In the genomic region with DNA sequence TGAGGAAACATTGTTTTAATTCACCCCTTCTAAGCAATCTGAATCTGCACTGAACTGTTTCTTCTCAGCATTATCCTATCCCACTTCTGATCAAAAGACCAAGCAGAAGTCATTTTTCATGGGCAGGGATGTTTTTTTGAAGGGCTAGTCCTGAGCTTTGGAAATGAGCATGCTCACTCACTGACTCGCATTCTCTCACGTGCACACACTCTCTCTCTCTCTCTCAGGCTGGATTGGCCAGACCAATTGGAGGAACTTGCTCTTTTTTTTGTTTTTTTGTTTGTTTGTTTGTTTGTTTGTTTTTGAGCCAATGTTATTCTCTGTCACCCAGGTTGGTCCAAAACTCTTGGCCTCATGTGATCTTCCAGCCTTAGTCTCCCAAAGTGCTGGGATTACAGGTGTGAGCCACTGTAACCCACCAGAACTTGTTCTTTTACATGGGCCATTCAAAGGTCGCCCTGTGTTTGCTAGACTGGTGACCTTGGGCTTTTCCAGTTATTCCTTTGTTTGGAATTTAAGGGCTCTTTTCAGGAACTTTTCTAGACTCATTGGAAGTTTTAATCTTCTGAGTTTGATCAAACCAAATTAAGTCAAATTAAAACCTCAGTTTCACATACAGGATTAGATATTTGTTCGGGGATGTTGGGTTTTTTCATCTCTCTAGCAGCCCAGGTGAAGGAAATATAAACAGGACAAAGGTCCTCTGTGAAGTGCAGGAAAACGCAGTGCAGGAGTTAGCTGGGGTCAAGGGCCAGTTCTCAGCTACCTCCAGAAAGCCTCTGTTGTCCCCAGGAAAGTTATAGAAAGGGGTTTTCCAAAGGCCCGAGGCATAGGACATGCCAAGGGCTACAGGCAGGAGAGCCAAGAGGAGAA, we compare ENCODE assay signal across 1 cellular context.
TF ChIP-seq lines count a peak whose summit lies in the region.

No MANE protein-coding gene starts in this region.

TF ChIP-seq in HepG2, 621 proteins besides CTCF, POLR2A, EP300 and RAD21 (continued from another document and continues in another):
- TF ChIP-seq ZNF337 (CRISPR knock-in tag; IDR thresholded peaks at IDR 0.05; ENCODE audit: borderline replicate concordance, low read depth) (peak; percentile 47; the same call in 1 of the 2 replicates), HMG20B (CRISPR knock-in tag; conservative IDR thresholded peaks at IDR 0.05) (peak; percentile 40; the same call in 1 of the 2 replicates), FOXO1 (CRISPR knock-in tag; IDR thresholded peaks at IDR 0.05) (peak; percentile 22; the same call in 1 of the 2 replicates), NR2F2 (IDR thresholded peaks at IDR 0.05; ENCODE audit: borderline replicate concordance, low read depth) (peak; percentile 46), RXRB (CRISPR knock-in tag; IDR thresholded peaks at IDR 0.05; ENCODE audit: borderline replicate concordance) (peak; percentile 79), FOXP1 (IDR thresholded peaks at IDR 0.05) (peak; percentile 64), FOXP1 (CRISPR knock-in tag; IDR thresholded peaks at IDR 0.05) (peak; percentile 78), NAIF1 (CRISPR knock-in tag; IDR thresholded peaks at IDR 0.05; ENCODE audit: borderline replicate concordance) (peak; percentile 59; the same call in 1 of the 2 replicates), ZNF430 (CRISPR knock-in tag; IDR thresholded peaks at IDR 0.05) (0 out of 2 replicates have a peak, but pooled peaks have one; percentile 42), HMG20A (CRISPR knock-in tag; IDR thresholded peaks at IDR 0.05; ENCODE audit: borderline replicate concordance) (peak; percentile 13; the same call in 1 of the 2 replicates), PHF21A (CRISPR knock-in tag; IDR thresholded peaks at IDR 0.05) (peak; percentile 59), ZNF569 (CRISPR knock-in tag; IDR thresholded peaks at IDR 0.05; ENCODE audit: borderline replicate concordance) (0 out of 2 replicates have a peak, but pooled peaks have one; percentile 28), GFI1 (CRISPR knock-in tag; IDR thresholded peaks at IDR 0.05; ENCODE audit: borderline replicate concordance) (peak; percentile 56; the same call in 1 of the 2 replicates), ETV5 (CRISPR knock-in tag; IDR thresholded peaks at IDR 0.05; ENCODE audit: borderline replicate concordance) (peak; percentile 14; the same call in 1 of the 2 replicates), SOX5 (CRISPR knock-in tag; IDR thresholded peaks at IDR 0.05; ENCODE audit: borderline replicate concordance) (peak; percentile 74; the same call in 1 of the 2 replicates)
- TF ChIP-seq, protein P1, sequence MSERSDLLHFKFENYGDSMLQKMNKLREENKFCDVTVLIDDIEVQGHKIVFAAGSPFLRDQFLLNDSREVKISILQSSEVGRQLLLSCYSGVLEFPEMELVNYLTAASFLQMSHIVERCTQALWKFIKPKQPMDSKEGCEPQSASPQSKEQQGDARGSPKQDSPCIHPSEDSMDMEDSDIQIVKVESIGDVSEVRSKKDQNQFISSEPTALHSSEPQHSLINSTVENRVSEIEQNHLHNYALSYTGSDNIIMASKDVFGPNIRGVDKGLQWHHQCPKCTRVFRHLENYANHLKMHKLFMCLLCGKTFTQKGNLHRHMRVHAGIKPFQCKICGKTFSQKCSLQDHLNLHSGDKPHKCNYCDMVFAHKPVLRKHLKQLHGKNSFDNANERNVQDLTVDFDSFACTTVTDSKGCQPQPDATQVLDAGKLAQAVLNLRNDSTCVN (CRISPR knock-in tag; IDR thresholded peaks at IDR 0.05; ENCODE audit: borderline replicate concordance), result peak; percentile 98
- TF ChIP-seq, protein P2, sequence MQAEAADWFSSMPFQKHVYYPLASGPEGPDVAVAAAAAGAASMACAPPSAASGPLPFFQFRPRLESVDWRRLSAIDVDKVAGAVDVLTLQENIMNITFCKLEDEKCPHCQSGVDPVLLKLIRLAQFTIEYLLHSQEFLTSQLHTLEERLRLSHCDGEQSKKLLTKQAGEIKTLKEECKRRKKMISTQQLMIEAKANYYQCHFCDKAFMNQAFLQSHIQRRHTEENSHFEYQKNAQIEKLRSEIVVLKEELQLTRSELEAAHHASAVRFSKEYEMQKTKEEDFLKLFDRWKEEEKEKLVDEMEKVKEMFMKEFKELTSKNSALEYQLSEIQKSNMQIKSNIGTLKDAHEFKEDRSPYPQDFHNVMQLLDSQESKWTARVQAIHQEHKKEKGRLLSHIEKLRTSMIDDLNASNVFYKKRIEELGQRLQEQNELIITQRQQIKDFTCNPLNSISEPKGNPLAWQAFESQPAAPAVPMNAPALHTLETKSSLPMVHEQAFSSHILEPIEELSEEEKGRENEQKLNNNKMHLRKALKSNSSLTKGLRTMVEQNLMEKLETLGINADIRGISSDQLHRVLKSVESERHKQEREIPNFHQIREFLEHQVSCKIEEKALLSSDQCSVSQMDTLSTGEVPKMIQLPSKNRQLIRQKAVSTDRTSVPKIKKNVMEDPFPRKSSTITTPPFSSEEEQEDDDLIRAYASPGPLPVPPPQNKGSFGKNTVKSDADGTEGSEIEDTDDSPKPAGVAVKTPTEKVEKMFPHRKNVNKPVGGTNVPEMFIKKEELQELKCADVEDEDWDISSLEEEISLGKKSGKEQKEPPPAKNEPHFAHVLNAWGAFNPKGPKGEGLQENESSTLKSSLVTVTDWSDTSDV (CRISPR knock-in tag; IDR thresholded peaks at IDR 0.05), result no peak
- TF ChIP-seq, protein P3, sequence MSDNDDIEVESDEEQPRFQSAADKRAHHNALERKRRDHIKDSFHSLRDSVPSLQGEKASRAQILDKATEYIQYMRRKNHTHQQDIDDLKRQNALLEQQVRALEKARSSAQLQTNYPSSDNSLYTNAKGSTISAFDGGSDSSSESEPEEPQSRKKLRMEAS (IDR thresholded peaks at IDR 0.05), result peak; percentile 6; the same call in 1 of the 2 replicates
- TF ChIP-seq, protein P4, sequence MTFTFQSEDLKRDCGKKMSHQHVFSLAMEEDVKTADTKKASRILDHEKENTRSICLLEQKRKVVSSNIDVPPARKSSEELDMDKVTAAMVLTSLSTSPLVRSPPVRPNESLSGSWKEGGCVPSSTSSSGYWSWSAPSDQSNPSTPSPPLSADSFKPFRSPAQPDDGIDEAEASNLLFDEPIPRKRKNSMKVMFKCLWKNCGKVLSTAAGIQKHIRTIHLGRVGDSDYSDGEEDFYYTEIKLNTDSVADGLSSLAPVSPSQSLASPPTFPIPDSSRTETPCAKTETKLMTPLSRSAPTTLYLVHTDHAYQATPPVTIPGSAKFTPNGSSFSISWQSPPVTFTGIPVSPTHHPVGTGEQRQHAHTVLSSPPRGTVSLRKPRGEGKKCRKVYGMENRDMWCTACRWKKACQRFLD (CRISPR knock-in tag; IDR thresholded peaks at IDR 0.05; ENCODE audit: borderline replicate concordance), result no peak
- TF ChIP-seq, protein P5, sequence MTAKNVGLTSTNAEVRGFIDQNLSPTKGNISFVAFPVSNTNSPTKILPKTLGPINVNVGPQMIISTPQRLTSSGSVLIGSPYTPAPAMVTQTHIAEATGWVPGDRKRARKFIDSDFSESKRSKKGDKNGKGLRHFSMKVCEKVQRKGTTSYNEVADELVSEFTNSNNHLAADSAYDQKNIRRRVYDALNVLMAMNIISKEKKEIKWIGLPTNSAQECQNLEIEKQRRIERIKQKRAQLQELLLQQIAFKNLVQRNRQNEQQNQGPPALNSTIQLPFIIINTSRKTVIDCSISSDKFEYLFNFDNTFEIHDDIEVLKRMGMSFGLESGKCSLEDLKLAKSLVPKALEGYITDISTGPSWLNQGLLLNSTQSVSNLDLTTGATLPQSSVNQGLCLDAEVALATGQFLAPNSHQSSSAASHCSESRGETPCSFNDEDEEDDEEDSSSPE (CRISPR knock-in tag; IDR thresholded peaks at IDR 0.05), result 0 out of 2 replicates have a peak, but pooled peaks have one; percentile 21
- TF ChIP-seq, protein P6, sequence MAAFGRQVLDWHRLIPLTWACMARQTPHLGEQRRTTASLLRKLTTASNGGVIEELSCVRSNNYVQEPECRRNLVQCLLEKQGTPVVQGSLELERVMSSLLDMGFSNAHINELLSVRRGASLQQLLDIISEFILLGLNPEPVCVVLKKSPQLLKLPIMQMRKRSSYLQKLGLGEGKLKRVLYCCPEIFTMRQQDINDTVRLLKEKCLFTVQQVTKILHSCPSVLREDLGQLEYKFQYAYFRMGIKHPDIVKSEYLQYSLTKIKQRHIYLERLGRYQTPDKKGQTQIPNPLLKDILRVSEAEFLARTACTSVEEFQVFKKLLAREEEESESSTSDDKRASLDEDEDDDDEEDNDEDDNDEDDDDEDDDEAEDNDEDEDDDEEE (CRISPR knock-in tag; IDR thresholded peaks at IDR 0.05), result no peak
- TF ChIP-seq, protein P7, sequence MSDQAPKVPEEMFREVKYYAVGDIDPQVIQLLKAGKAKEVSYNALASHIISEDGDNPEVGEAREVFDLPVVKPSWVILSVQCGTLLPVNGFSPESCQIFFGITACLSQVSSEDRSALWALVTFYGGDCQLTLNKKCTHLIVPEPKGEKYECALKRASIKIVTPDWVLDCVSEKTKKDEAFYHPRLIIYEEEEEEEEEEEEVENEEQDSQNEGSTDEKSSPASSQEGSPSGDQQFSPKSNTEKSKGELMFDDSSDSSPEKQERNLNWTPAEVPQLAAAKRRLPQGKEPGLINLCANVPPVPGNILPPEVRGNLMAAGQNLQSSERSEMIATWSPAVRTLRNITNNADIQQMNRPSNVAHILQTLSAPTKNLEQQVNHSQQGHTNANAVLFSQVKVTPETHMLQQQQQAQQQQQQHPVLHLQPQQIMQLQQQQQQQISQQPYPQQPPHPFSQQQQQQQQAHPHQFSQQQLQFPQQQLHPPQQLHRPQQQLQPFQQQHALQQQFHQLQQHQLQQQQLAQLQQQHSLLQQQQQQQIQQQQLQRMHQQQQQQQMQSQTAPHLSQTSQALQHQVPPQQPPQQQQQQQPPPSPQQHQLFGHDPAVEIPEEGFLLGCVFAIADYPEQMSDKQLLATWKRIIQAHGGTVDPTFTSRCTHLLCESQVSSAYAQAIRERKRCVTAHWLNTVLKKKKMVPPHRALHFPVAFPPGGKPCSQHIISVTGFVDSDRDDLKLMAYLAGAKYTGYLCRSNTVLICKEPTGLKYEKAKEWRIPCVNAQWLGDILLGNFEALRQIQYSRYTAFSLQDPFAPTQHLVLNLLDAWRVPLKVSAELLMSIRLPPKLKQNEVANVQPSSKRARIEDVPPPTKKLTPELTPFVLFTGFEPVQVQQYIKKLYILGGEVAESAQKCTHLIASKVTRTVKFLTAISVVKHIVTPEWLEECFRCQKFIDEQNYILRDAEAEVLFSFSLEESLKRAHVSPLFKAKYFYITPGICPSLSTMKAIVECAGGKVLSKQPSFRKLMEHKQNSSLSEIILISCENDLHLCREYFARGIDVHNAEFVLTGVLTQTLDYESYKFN (CRISPR knock-in tag; conservative IDR thresholded peaks at IDR 0.05), result peak; percentile 90
- TF ChIP-seq, protein P8, sequence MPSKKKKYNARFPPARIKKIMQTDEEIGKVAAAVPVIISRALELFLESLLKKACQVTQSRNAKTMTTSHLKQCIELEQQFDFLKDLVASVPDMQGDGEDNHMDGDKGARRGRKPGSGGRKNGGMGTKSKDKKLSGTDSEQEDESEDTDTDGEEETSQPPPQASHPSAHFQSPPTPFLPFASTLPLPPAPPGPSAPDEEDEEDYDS (CRISPR knock-in tag; IDR thresholded peaks at IDR 0.05), result peak; percentile 24; the same call in 1 of the 2 replicates
- TF ChIP-seq, protein P9, sequence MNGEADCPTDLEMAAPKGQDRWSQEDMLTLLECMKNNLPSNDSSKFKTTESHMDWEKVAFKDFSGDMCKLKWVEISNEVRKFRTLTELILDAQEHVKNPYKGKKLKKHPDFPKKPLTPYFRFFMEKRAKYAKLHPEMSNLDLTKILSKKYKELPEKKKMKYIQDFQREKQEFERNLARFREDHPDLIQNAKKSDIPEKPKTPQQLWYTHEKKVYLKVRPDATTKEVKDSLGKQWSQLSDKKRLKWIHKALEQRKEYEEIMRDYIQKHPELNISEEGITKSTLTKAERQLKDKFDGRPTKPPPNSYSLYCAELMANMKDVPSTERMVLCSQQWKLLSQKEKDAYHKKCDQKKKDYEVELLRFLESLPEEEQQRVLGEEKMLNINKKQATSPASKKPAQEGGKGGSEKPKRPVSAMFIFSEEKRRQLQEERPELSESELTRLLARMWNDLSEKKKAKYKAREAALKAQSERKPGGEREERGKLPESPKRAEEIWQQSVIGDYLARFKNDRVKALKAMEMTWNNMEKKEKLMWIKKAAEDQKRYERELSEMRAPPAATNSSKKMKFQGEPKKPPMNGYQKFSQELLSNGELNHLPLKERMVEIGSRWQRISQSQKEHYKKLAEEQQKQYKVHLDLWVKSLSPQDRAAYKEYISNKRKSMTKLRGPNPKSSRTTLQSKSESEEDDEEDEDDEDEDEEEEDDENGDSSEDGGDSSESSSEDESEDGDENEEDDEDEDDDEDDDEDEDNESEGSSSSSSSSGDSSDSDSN (CRISPR knock-in tag; IDR thresholded peaks at IDR 0.05), result no peak
- TF ChIP-seq, protein P10, sequence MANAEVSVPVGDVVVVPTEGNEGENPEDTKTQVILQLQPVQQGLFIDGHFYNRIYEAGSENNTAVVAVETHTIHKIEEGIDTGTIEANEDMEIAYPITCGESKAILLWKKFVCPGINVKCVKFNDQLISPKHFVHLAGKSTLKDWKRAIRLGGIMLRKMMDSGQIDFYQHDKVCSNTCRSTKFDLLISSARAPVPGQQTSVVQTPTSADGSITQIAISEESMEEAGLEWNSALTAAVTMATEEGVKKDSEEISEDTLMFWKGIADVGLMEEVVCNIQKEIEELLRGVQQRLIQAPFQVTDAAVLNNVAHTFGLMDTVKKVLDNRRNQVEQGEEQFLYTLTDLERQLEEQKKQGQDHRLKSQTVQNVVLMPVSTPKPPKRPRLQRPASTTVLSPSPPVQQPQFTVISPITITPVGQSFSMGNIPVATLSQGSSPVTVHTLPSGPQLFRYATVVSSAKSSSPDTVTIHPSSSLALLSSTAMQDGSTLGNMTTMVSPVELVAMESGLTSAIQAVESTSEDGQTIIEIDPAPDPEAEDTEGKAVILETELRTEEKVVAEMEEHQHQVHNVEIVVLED (CRISPR knock-in tag; IDR thresholded peaks at IDR 0.05; ENCODE audit: borderline replicate concordance), result peak; percentile 46; the same call in 1 of the 2 replicates
- TF ChIP-seq, protein P11, sequence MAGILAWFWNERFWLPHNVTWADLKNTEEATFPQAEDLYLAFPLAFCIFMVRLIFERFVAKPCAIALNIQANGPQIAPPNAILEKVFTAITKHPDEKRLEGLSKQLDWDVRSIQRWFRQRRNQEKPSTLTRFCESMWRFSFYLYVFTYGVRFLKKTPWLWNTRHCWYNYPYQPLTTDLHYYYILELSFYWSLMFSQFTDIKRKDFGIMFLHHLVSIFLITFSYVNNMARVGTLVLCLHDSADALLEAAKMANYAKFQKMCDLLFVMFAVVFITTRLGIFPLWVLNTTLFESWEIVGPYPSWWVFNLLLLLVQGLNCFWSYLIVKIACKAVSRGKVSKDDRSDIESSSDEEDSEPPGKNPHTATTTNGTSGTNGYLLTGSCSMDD (CRISPR knock-in tag; IDR thresholded peaks at IDR 0.05), result no peak
- TF ChIP-seq, protein P12, sequence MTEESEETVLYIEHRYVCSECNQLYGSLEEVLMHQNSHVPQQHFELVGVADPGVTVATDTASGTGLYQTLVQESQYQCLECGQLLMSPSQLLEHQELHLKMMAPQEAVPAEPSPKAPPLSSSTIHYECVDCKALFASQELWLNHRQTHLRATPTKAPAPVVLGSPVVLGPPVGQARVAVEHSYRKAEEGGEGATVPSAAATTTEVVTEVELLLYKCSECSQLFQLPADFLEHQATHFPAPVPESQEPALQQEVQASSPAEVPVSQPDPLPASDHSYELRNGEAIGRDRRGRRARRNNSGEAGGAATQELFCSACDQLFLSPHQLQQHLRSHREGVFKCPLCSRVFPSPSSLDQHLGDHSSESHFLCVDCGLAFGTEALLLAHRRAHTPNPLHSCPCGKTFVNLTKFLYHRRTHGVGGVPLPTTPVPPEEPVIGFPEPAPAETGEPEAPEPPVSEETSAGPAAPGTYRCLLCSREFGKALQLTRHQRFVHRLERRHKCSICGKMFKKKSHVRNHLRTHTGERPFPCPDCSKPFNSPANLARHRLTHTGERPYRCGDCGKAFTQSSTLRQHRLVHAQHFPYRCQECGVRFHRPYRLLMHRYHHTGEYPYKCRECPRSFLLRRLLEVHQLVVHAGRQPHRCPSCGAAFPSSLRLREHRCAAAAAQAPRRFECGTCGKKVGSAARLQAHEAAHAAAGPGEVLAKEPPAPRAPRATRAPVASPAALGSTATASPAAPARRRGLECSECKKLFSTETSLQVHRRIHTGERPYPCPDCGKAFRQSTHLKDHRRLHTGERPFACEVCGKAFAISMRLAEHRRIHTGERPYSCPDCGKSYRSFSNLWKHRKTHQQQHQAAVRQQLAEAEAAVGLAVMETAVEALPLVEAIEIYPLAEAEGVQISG (CRISPR knock-in tag; IDR thresholded peaks at IDR 0.05), result peak; percentile 36; the same call in 1 of the 2 replicates
